19 cellular contexts compared by ENCODE assay signal in genomic region chr20:18524646-18525045, GRCh38. TPM values are rescaled to one million over a fixed set of nuclear protein-coding genes. Genes with fewer than 3 reads are reported as not detected.
A peak's percentile ranks its signal among the peaks of the same experiment; 100 is the strongest.
DNase-seq lines count a peak whose midpoint lies in the region; ATAC-seq and TF ChIP-seq lines count a peak whose summit lies in the region.
"Had no signal": no experiment of that assay in that cellular context is flagged by ENCODE, and none has a peak within 500 bp of the region (broad histone marks: within the 10 kb centered on the region; RNA-seq: fewer than 3 reads in every experiment).

No MANE protein-coding gene starts in this region.

- no peak for TF ChIP-seq CTCF in HFFc6 (IDR thresholded peaks at IDR 0.05)

- DNase-seq in AG08395 (ENCODE audit: low spot score) (peak; percentile 54), HFFc6 (peak; percentile 73), adipocyte (ENCODE audit: low read depth) (peak; percentile 51), glomerular visceral epithelial cell (ENCODE audit: extremely low spot score) (peak; percentile 54), cerebellar cortex (ENCODE audit: low spot score) (no peak), NCI-H524 treated with DMSO at 0.1 percent for 48 hours (lab: John Stamatoyannopoulos, UW) (no peak)
- DNase-seq in activated naive CD4-positive, alpha-beta T cell treated with anti-CD3 and anti-CD28 coated beads, Interleukin-2, amount 50 U/mL, for 72 hours (ENCODE audit: low spot score in 2 of 2) = no peak
- DNase-seq: activated CD4-positive, alpha-beta memory T cell treated with anti-CD3 and anti-CD28 coated beads, Interleukin-2, amount 10 ng/mL, durations not matched to agents 7 days and 5 days; BE2C; islet precursor cell; mucosa of descending colon; NCI-H1930; NCI-H748 treated with DMSO at 0.1 percent for 48 hours; SIG-M5 had no signal

- no peaks in the 10 kb centered on the region for H3K27me3 ChIP-seq in adipocyte (replicated peaks; ENCODE audit: control insufficient read depth, insufficient read depth, low read length)
- H3K27me3 ChIP-seq: ascending aorta, BE2C, gastroesophageal sphincter had no signal

- H3K4me3 Mint-ChIP-seq in HFFc6 = peak overlapping the region; percentile 37
- H3K4me3 Mint-ChIP-seq: activated CD4-positive, alpha-beta memory T cell treated with anti-CD3 and anti-CD28 coated beads, Interleukin-2, amount 10 ng/mL, durations not matched to agents 7 days and 5 days had no signal

- H3K4me3 ChIP-seq in adipocyte (ENCODE audit: low read length) = peak overlapping the region; percentile 43
- H3K4me3 ChIP-seq: ascending aorta, gastroesophageal sphincter, mucosa of descending colon had no signal

- peaks cover 50% of the 10 kb centered on the region for H3K36me3 Mint-ChIP-seq in HFFc6 (ENCODE audit: low read depth)
- peaks cover 17 to 34% of the 10 kb centered on the region in 2 donors for H3K36me3 Mint-ChIP-seq in activated naive CD4-positive, alpha-beta T cell treated with anti-CD3 and anti-CD28 coated beads, Interleukin-2, amount 50 U/mL, for 72 hours

- peak overlapping the region; percentile 16 for H3K9ac ChIP-seq in adipocyte (ENCODE audit: low read length)

- no peaks in the 10 kb centered on the region for H3K27me3 Mint-ChIP-seq in HFFc6 (ENCODE audit: insufficient read depth)
- H3K27me3 Mint-ChIP-seq: activated CD4-positive, alpha-beta memory T cell treated with anti-CD3 and anti-CD28 coated beads, Interleukin-2, amount 10 ng/mL, durations not matched to agents 7 days and 5 days; progenitor cell of endocrine pancreas had no signal

- H3K9me3 Mint-ChIP-seq in HFFc6 = no peaks in the 10 kb centered on the region
- no peaks in the 10 kb centered on the region for H3K9me3 Mint-ChIP-seq in activated naive CD4-positive, alpha-beta T cell treated with anti-CD3 and anti-CD28 coated beads, Interleukin-2, amount 50 U/mL, for 72 hours
- H3K9me3 Mint-ChIP-seq: activated CD4-positive, alpha-beta memory T cell treated with anti-CD3 and anti-CD28 coated beads, Interleukin-2, amount 10 ng/mL, durations not matched to agents 7 days and 5 days; activated T-helper 2 cell treated with anti-CD3 and anti-CD28 coated beads, Interferon-gamma antibody, Interleukin-2, Interleukin-4, amounts not matched to agents 10 μg/mL and 5 μg/mL and 100 μg/mL, durations not matched to agents 14 hours and 24 hours and 36 hours had no signal

- peaks cover 35% of the 10 kb centered on the region for H3K4me1 ChIP-seq in adipocyte (ENCODE audit: control insufficient read depth, insufficient read depth, low read length)
- H3K4me1 ChIP-seq: ascending aorta, BE2C, gastroesophageal sphincter had no signal

- H3K9me3 ChIP-seq in adipocyte (ENCODE audit: control insufficient read depth, low read length) = no peaks in the 10 kb centered on the region
- H3K9me3 ChIP-seq: ascending aorta, BE2C, gastroesophageal sphincter, mucosa of descending colon had no signal

- no peak for ATAC-seq in activated naive CD4-positive, alpha-beta T cell treated with anti-CD3 and anti-CD28 coated beads, Interleukin-2, amount 50 U/mL, for 72 hours
- no peak for ATAC-seq in HG03565 (IDR thresholded peaks at IDR 0.05; ENCODE audit: unreplicated experiment)
- ATAC-seq: gastroesophageal sphincter, mucosa of descending colon had no signal

- peak overlapping the region; percentile 87 for H3K27ac Mint-ChIP-seq in HFFc6
- H3K27ac Mint-ChIP-seq in activated naive CD4-positive, alpha-beta T cell treated with anti-CD3 and anti-CD28 coated beads, Interleukin-2, amount 50 U/mL, for 72 hours = peak overlapping the region in 1 of 2 donors; percentile 38
- H3K27ac Mint-ChIP-seq: activated CD4-positive, alpha-beta memory T cell treated with anti-CD3 and anti-CD28 coated beads, Interleukin-2, amount 10 ng/mL, durations not matched to agents 7 days and 5 days; activated T-helper 2 cell treated with anti-CD3 and anti-CD28 coated beads, Interferon-gamma antibody, Interleukin-2, Interleukin-4, amounts not matched to agents 10 μg/mL and 5 μg/mL and 100 μg/mL, durations not matched to agents 14 hours and 24 hours and 36 hours; progenitor cell of endocrine pancreas had no signal

- H3K4me1 Mint-ChIP-seq in HFFc6 (ENCODE audit: low read depth) = peaks cover 45% of the 10 kb centered on the region
- H3K4me1 Mint-ChIP-seq: activated CD4-positive, alpha-beta memory T cell treated with anti-CD3 and anti-CD28 coated beads, Interleukin-2, amount 10 ng/mL, durations not matched to agents 7 days and 5 days had no signal

- peaks cover 46% of the 10 kb centered on the region for H3K36me3 ChIP-seq in adipocyte (ENCODE audit: control insufficient read depth, insufficient read depth, low read length, severe bottlenecking)

RNA-seq across cellular contexts. Expression of gene SEC23B, which starts 16.9 kb away (rescaled TPM):
- 10 to 100 TPM; 50.8 to 63.4 (median 57.6) TPM for total RNA-seq in HFFc6 (2021; fragmentation: NEBNext Ultra II Directional; extraction: Animal tissue kit (Norgen Biotek cat#: 25700))
- total RNA-seq in activated naive CD4-positive, alpha-beta T cell treated with anti-CD3 and anti-CD28 coated beads, Interleukin-2, amount 50 U/mL, for 72 hours = 10 to 100 TPM; 92.2 to 97.0 TPM

RNA-seq across cellular contexts. Expression of gene RBBP9, which starts 27.6 kb away (rescaled TPM):
- total RNA-seq in HFFc6 (2021; fragmentation: NEBNext Ultra II Directional; extraction: Animal tissue kit (Norgen Biotek cat#: 25700)) = 10 to 100 TPM; 11.5 to 17.5 (median 15.8) TPM
- 10 to 100 TPM in 1 of 2 donors, 1 to 10 TPM in 1; 7.7 to 23.8 TPM for total RNA-seq in activated naive CD4-positive, alpha-beta T cell treated with anti-CD3 and anti-CD28 coated beads, Interleukin-2, amount 50 U/mL, for 72 hours

RNA-seq across cellular contexts. Expression of gene SMIM26, which starts 42.6 kb away (rescaled TPM):
- total RNA-seq in HFFc6 (2021; fragmentation: NEBNext Ultra II Directional; extraction: Animal tissue kit (Norgen Biotek cat#: 25700)) = 10 to 100 TPM; 59.7 to 71.0 (median 67.7) TPM
- total RNA-seq in activated naive CD4-positive, alpha-beta T cell treated with anti-CD3 and anti-CD28 coated beads, Interleukin-2, amount 50 U/mL, for 72 hours = 10 to 100 TPM; 70.3 to 85.5 TPM

RNA-seq across cellular contexts. Expression of gene POLR3F, which starts 57.5 kb away (rescaled TPM):
- 10 to 100 TPM; 10.7 to 12.8 (median 12.0) TPM for total RNA-seq in HFFc6 (2021; fragmentation: NEBNext Ultra II Directional; extraction: Animal tissue kit (Norgen Biotek cat#: 25700))
- 1 to 10 TPM; 2.9 to 9.0 TPM for total RNA-seq in activated naive CD4-positive, alpha-beta T cell treated with anti-CD3 and anti-CD28 coated beads, Interleukin-2, amount 50 U/mL, for 72 hours

RNA-seq across cellular contexts. Expression of gene DZANK1, which starts 57.8 kb away (rescaled TPM):
- 1 to 10 TPM; 1.1 to 1.6 (median 1.5) TPM for total RNA-seq in HFFc6 (2021; fragmentation: NEBNext Ultra II Directional; extraction: Animal tissue kit (Norgen Biotek cat#: 25700))
- total RNA-seq in activated naive CD4-positive, alpha-beta T cell treated with anti-CD3 and anti-CD28 coated beads, Interleukin-2, amount 50 U/mL, for 72 hours = 1 to 10 TPM; 1.3 to 2.4 TPM

Comparison
In these comparisons a context has a peak if more than half of its experiments do, and no peak if none do; other contexts are left out.
1. DNase-seq: peak in AG08395 (single experiment), HFFc6 (single experiment), adipocyte (single experiment) and glomerular visceral epithelial cell (single experiment); none in activated naive CD4-positive, alpha-beta T cell treated with anti-CD3 and anti-CD28 coated beads, Interleukin-2, amount 50 U/mL, for 72 hours (0 of 2), cerebellar cortex (single experiment) and NCI-H524 treated with DMSO at 0.1 percent for 48 hours (single experiment).